ENCODE assay signal across 18 cellular contexts in genomic region chr14:105053996-105054395, GRCh38.
"Had no signal": no experiment of that assay in that cellular context is flagged by ENCODE, and none has a peak within 500 bp of the region (broad histone marks: within the 10 kb centered on the region; RNA-seq: fewer than 3 reads in every experiment).

No MANE protein-coding gene starts in this region.

- H3K4me3 Mint-ChIP-seq: brain, nephron, type B pancreatic cell had no signal

- H3K27ac ChIP-seq: colonic mucosa, SK-N-MC, skin epidermis, suprapubic skin, WERI-Rb-1 had no signal

- H3K27ac Mint-ChIP-seq: nephron, progenitor cell of endocrine pancreas, type B pancreatic cell had no signal

- ATAC-seq: right cardiac atrium had no signal

- H3K27me3 ChIP-seq: colonic mucosa, suprapubic skin had no signal

- H3K36me3 Mint-ChIP-seq: brain, type B pancreatic cell had no signal

- H3K9me3 ChIP-seq: colonic mucosa, suprapubic skin had no signal

- DNase-seq: activated CD4-positive, alpha-beta T cell treated with anti-CD3 and anti-CD28 coated beads, Interleukin-2, amount 50 U/mL, for 48 hours; activated gamma-delta T cell treated with Interleukin-2 at 50 U/mL for 16 hours; central memory CD4-positive, alpha-beta T cell; colonic mucosa; mesenchymal stem cell; occipital lobe; stimulated activated CD4-positive, alpha-beta T cell treated with anti-CD3 and anti-CD28 coated beads, Interleukin-4, amount 100 ng/mL, for 24 hours; stimulated activated naive CD4-positive, alpha-beta T cell treated with Interleukin-2 at 50 U/mL for 16 hours; T-helper 1 cell had no signal

- H3K9me3 Mint-ChIP-seq: nephron, type B pancreatic cell had no signal
